22 cellular contexts compared by ENCODE assay signal in genomic region chr1:172467446-172467845, GRCh38. TPM values are rescaled to one million over a fixed set of nuclear protein-coding genes. Genes with fewer than 3 reads are reported as not detected.
"Had no signal": no experiment of that assay in that cellular context is flagged by ENCODE, and none has a peak within 500 bp of the region (broad histone marks: within the 10 kb centered on the region; RNA-seq: fewer than 3 reads in every experiment).

No MANE protein-coding gene starts in this region.

- H3K36me3 ChIP-seq: brain microvascular endothelial cell, colonic mucosa, lower lobe of right lung, tibial nerve, uterus had no signal

- H3K27me3 ChIP-seq: brain microvascular endothelial cell, colonic mucosa, tibial nerve, uterus had no signal

- H3K27ac ChIP-seq: brain microvascular endothelial cell, colonic mucosa, lower lobe of right lung, tibial nerve, uterus had no signal

- ATAC-seq: activated CD8-positive, alpha-beta T cell treated with anti-CD3 and anti-CD28 coated beads for 36 hours; lower lobe of right lung; stimulated activated naive CD8-positive, alpha-beta T cell treated with anti-CD3 and anti-CD28 coated beads, Interleukin-15, Interleukin-2, amounts not matched to agents 100 U/mL and 50 U/mL, for 24 hours had no signal

- H3K4me1 ChIP-seq: colonic mucosa, lower lobe of right lung, tibial nerve, uterus had no signal

- H3K9me3 ChIP-seq: colonic mucosa, lower lobe of right lung, tibial nerve, uterus had no signal

- DNase-seq: activated CD4-positive, alpha-beta T cell treated with anti-CD3 and anti-CD28 coated beads, Interleukin-2, amount 10 ng/mL, durations not matched to agents 24 days and 14 days; activated CD8-positive, alpha-beta T cell treated with anti-CD3 and anti-CD28 coated beads for 36 hours; activated naive CD4-positive, alpha-beta T cell treated with Interleukin-2 at 50 U/mL for 16 hours; activated T-cell treated with anti-CD3 and anti-CD28 coated beads, Interleukin-2, amount 50 U/mL, for 1 hour; aorta; brain microvascular endothelial cell; colonic mucosa; endodermal cell; erythroblast; head of caudate nucleus; immature natural killer cell; lower lobe of right lung; nephron progenitor cell; nucleus accumbens; retina; stimulated activated naive CD8-positive, alpha-beta T cell treated with anti-CD3 and anti-CD28 coated beads, Interleukin-15, Interleukin-2, amounts not matched to agents 100 U/mL and 50 U/mL, for 24 hours; T-helper 1 cell; T-helper 9 cell; uterus had no signal

- H3K4me3 ChIP-seq: colonic mucosa, lower lobe of right lung, tibial nerve, uterus had no signal

RNA-seq across cellular contexts. Expression of gene C1orf105, which starts 47.0 kb away (rescaled TPM):
- total RNA-seq: activated CD4-positive, alpha-beta T cell treated with anti-CD3 and anti-CD28 coated beads, Interleukin-2, amount 10 ng/mL, durations not matched to agents 24 days and 14 days; activated CD8-positive, alpha-beta T cell treated with anti-CD3 and anti-CD28 coated beads for 36 hours; activated T-helper 2 cell treated with anti-CD3 and anti-CD28 coated beads, Interferon-gamma antibody, Interleukin-2, Interleukin-4, amounts not matched to agents 10 μg/mL and 5 μg/mL and 100 μg/mL, durations not matched to agents 14 hours and 24 hours and 36 hours; aorta; colonic mucosa; endodermal cell; frontal cortex; lower lobe of right lung; tibial nerve; uterus had no signal
- polyA plus RNA-seq: aorta, immature natural killer cell had no signal
